14 cellular contexts compared by ENCODE assay signal in genomic region chr3:124258057-124258500, GRCh38.
DNase-seq lines count a peak whose midpoint lies in the region; ATAC-seq, FAIRE-seq and TF ChIP-seq lines count a peak whose summit lies in the region.
"Had no signal": no experiment of that assay in that cellular context is flagged by ENCODE, and none has a peak within 500 bp of the region (broad histone marks: within the 10 kb centered on the region; RNA-seq: fewer than 3 reads in every experiment).

No MANE protein-coding gene starts in this region.

- H3K27me3 ChIP-seq in HepG2 (ENCODE audit: control insufficient read depth in 1 of 2, insufficient read depth in 2 of 2, low read length in 2 of 2) (peaks cover 0 to 8% of the 10 kb centered on the region in 2 experiments; a peak in 1 of 5 replicates), tibial artery (no peaks in the 10 kb centered on the region), vagina (no peaks in the 10 kb centered on the region)

- no peak overlapping the region for H3K4me3 ChIP-seq in cardiac fibroblast (replicated peaks in 1 of 2; ENCODE audit: low read depth in 2 of 2, low read length in 2 of 2)
- H3K4me3 ChIP-seq in HepG2 (replicated peaks in 1 of 3; ENCODE audit: insufficient read depth in 1 of 3, low read depth in 2 of 3, low read length in 3 of 3), result no peak overlapping the region
- no peak overlapping the region for H3K4me3 ChIP-seq in tibial artery
- H3K4me3 ChIP-seq in vagina, result no peak overlapping the region

- ATAC-seq in HepG2, result no peak
- ATAC-seq: esophagus mucosa, T-cell had no signal

- H3K9ac ChIP-seq in HepG2 (ENCODE audit: insufficient read depth, low read depth, low read length), result no peak overlapping the region

- H3K36me3 ChIP-seq in HepG2 (replicated peaks in 1 of 2; ENCODE audit: control insufficient read depth in 1 of 2, insufficient read depth in 2 of 2, low read length in 2 of 2) (no peaks in the 10 kb centered on the region), tibial artery (no peaks in the 10 kb centered on the region), vagina (no peaks in the 10 kb centered on the region)

- intact Hi-C loops in HepG2 (cut with micrococcal nuclease; ENCODE audit: unreplicated experiment) (no loop called here), tibial artery (cut with DNase I; ENCODE audit: low total_unique reads) (no loop called here), vagina (cut with DNase I) (no loop called here)

- peak; percentile 29 for DNase-seq in DMS79 treated with DMSO at 0.1 percent for 48 hours (lab: John Stamatoyannopoulos, UW)
- no peak for DNase-seq in DMS79 (lab: John Stamatoyannopoulos, UW)
- peak; percentile 69 to 70 for DNase-seq in cardiac fibroblast (ENCODE audit: low read depth in 2 of 2)
- no peak for DNase-seq in HepG2 (ENCODE audit: low spot score)
- DNase-seq in tibial artery, result no peak
- no peak for DNase-seq in activated CD4-positive, alpha-beta T cell treated with anti-CD3 and anti-CD28 coated beads, Interleukin-2, amount 50 U/mL, for 1 hour
- no peak for DNase-seq in vagina (ENCODE audit: extremely low spot score in 2 of 2)
- no peak for DNase-seq in T-helper 9 cell
- DNase-seq: NCI-H524 treated with DMSO at 0.1 percent for 48 hours; stimulated activated naive B cell treated with anti-CD40 and anti-IgM and Interleukin-4, amounts not matched to agents 10 μg/mL and 1 μg/mL and 100 μg/mL, for 72 hours; T-cell had no signal

- POLR2A ChIA-PET in HepG2 (lab: Yijun Ruan, JAX), result no interaction called here

- in situ Hi-C loops in HepG2 (cut with HindIII; ENCODE audit: extremely low pct_ligation_motif_present, low pct_unique_long_range_greater_than_20kb), result loop anchor here (25.0 kb wide), 1 partner anchor 246 kb away; no protein-coding TSS in a partner anchor

- H3K27ac ChIP-seq in HepG2 (ENCODE audit: extremely low read length, insufficient read depth, low read length) (no peak overlapping the region), tibial artery (peak overlapping the region; percentile 58 to 62), vagina (no peak overlapping the region)

- no peak for TF ChIP-seq POLR2A in HepG2 (IDR thresholded peaks at IDR 0.05; ENCODE audit: insufficient read depth in 1 of 2, low read depth in 2 of 2, low read length in 2 of 2)
- no peak for TF ChIP-seq POLR2A in vagina (IDR thresholded peaks at IDR 0.05)

- H2AFZ ChIP-seq in HepG2 (ENCODE audit: low read length), result no peak overlapping the region

- no peak overlapping the region for H3K4me2 ChIP-seq in HepG2 (ENCODE audit: low read depth, low read length)

- TF ChIP-seq EP300 in HepG2 (IDR thresholded peaks at IDR 0.05; ENCODE audit: low read depth in 2 of 2, low read length in 2 of 2), result no peak
- TF ChIP-seq EP300 in HepG2 (CRISPR knock-in tag; IDR thresholded peaks at IDR 0.05; ENCODE audit: borderline replicate concordance), result no peak

- H3K4me1 ChIP-seq in HepG2 (ENCODE audit: insufficient read depth, low read length), result no peaks in the 10 kb centered on the region
- peaks cover 0 to 64% (median 32%) of the 10 kb centered on the region in 4 donors for H3K4me1 ChIP-seq in tibial artery
- H3K4me1 ChIP-seq in vagina, result peaks cover 42% of the 10 kb centered on the region

- no TSS peak for BruUV-seq in HepG2 (replicated peaks; lab: Mats Ljungman, UMichigan)

- TF ChIP-seq CTCF in cardiac fibroblast (IDR thresholded peaks at IDR 0.05; ENCODE audit: low read depth, low read length), result no peak
- no peak for TF ChIP-seq CTCF in HepG2 (CRISPR knock-in tag; IDR thresholded peaks at IDR 0.05)
- TF ChIP-seq CTCF in tibial artery (IDR thresholded peaks at IDR 0.05), result no peak
- TF ChIP-seq CTCF in vagina (IDR thresholded peaks at IDR 0.05), result no peak

- H4K20me1 ChIP-seq in HepG2 (ENCODE audit: insufficient read depth, low read length), result no peaks in the 10 kb centered on the region

- H3K79me2 ChIP-seq in HepG2 (ENCODE audit: insufficient read depth, low read length), result no peaks in the 10 kb centered on the region

- H3K9me3 ChIP-seq in HepG2 (ENCODE audit: low read length) (no peaks in the 10 kb centered on the region), tibial artery (no peaks in the 10 kb centered on the region), vagina (no peaks in the 10 kb centered on the region)

- FAIRE-seq in HepG2 (lab: Jason Lieb, UNC), result no peak
- FAIRE-seq: A204.1, H1 had no signal

- 0% methylated on average over 3 of the region's 3 CpGs for WGBS in HepG2 (ENCODE audit: low lambda C conversion rate)

- TF ChIP-seq RAD21 in HepG2 (CRISPR knock-in tag; IDR thresholded peaks at IDR 0.05), result no peak

- CTCF ChIA-PET in HepG2 (lab: Yijun Ruan, JAX; ENCODE audit: low intra/inter-chr PET ratio, low total read pairs), result no interaction called here

TF ChIP-seq in HepG2, 621 proteins besides CTCF, POLR2A, EP300 and RAD21:
- TF ChIP-seq CHCHD3 (CRISPR knock-in tag; IDR thresholded peaks at IDR 0.05), result no peak
- no peak for TF ChIP-seq DR1 (CRISPR knock-in tag; IDR thresholded peaks at IDR 0.05)
- no peak for TF ChIP-seq PITX1 (CRISPR knock-in tag; IDR thresholded peaks at IDR 0.05)
- TF ChIP-seq FOXM1 (CRISPR knock-in tag; IDR thresholded peaks at IDR 0.05), result no peak
- TF ChIP-seq CREB1 (IDR thresholded peaks at IDR 0.05), result peak; percentile 58
- no peak for TF ChIP-seq CREB1 (CRISPR knock-in tag; IDR thresholded peaks at IDR 0.05)
- peak; percentile 32; the same call in 1 of the 2 replicates for TF ChIP-seq ATF7 (IDR thresholded peaks at IDR 0.05)
- TF ChIP-seq ATF7 (CRISPR knock-in tag; IDR thresholded peaks at IDR 0.05), result no peak
- TF ChIP-seq NFYC (CRISPR knock-in tag; IDR thresholded peaks at IDR 0.05), result no peak

Comparison
In these comparisons a context has a peak if more than half of its experiments do, and no peak if none do; other contexts are left out.
1. DNase-seq: peak in DMS79 treated with DMSO at 0.1 percent for 48 hours (single experiment) and cardiac fibroblast (2 of 2); none in DMS79 (single experiment), HepG2 (single experiment), tibial artery (0 of 2), activated CD4-positive, alpha-beta T cell treated with anti-CD3 and anti-CD28 coated beads, Interleukin-2, amount 50 U/mL, for 1 hour (single experiment), vagina (0 of 2) and T-helper 9 cell (single experiment).
2. H3K27ac ChIP-seq: peak in tibial artery (2 of 2); none in HepG2 (single experiment) and vagina (single experiment).